ENCODE assay signal across 8 cellular contexts in the genomic region with DNA sequence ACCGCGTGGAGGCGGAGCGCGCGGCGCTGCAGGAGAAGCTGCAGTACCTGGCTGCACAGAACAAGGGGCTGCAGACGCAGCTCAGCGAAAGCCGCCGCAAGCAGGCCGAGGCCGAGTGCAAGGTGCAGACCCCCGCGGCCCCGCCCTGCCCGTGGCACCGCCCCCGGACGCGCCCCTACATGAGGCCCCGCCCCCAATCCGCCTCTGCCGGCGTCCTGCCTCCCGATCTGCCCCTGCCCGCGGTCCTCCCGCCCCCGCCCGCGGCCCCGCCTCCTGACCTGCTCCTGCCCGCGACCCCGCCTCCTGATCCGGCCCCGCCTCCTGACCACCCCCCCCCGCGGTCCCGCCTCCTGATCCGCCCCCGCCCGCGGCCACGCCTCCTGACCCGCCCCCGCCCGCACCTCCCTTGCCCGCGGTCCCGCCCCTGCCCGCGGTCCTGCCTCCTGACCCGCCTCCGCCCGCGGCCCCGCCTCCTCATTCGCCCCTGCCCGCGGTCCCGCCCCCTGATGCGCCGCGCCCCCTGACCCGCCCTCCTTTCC. TPM values are rescaled to one million over a fixed set of nuclear protein-coding genes. Genes with fewer than 3 reads are reported as not detected.
DNase-seq lines count a peak whose midpoint lies in the region; ATAC-seq and TF ChIP-seq lines count a peak whose summit lies in the region.

No MANE protein-coding gene starts in this region.

- H3K4me3 ChIP-seq in DOHH2 (ENCODE audit: low read length) (no peak overlapping the region), iPS-18a (ENCODE audit: low read length) (peak overlapping the region; percentile 44), uterus (no peak overlapping the region)

- H3K79me2 ChIP-seq in DOHH2 (ENCODE audit: control insufficient read depth, low read length), result no peaks in the 10 kb centered on the region

- no peaks in the 10 kb centered on the region for H4K20me1 ChIP-seq in DOHH2 (ENCODE audit: control insufficient read depth, insufficient read depth, low read depth, low read length)

- H3K9me3 Mint-ChIP-seq in T-cell, result no peaks in the 10 kb centered on the region
- no peaks in the 10 kb centered on the region for H3K9me3 Mint-ChIP-seq in activated naive CD8-positive, alpha-beta T cell treated with anti-CD3 and anti-CD28 coated beads, Interleukin-2, amount 50 U/mL, for 24 hours

- no peak overlapping the region for H3K9ac ChIP-seq in iPS-18a (ENCODE audit: low read length)

- H3K4me1 ChIP-seq in DOHH2 (ENCODE audit: control insufficient read depth, low read length) (peaks cover 15% of the 10 kb centered on the region), iPS-18a (ENCODE audit: control insufficient read depth, low read depth, low read length) (peaks cover 8% of the 10 kb centered on the region), uterus (no peaks in the 10 kb centered on the region)

- intact Hi-C loops in uterus (cut with DNase I; ENCODE audit: low total_unique reads), result no loop called here

- H3K27me3 Mint-ChIP-seq in T-cell, result peaks cover 5 to 21% of the 10 kb centered on the region in 2 donors
- H3K27me3 Mint-ChIP-seq in activated naive CD8-positive, alpha-beta T cell treated with anti-CD3 and anti-CD28 coated beads, Interleukin-2, amount 50 U/mL, for 24 hours, result peaks cover 40% of the 10 kb centered on the region

- H3K4me3 Mint-ChIP-seq in T-cell, result peak overlapping the region; percentile 49 to 64 (median 63)
- no peak overlapping the region for H3K4me3 Mint-ChIP-seq in activated naive CD8-positive, alpha-beta T cell treated with anti-CD3 and anti-CD28 coated beads, Interleukin-2, amount 50 U/mL, for 24 hours

- H3K4me2 ChIP-seq in DOHH2 (ENCODE audit: low read length), result peak overlapping the region; percentile 33; the same call in 1 of the 2 replicates

- H3K27ac Mint-ChIP-seq in T-cell, result no peak overlapping the region
- no peak overlapping the region for H3K27ac Mint-ChIP-seq in activated naive CD8-positive, alpha-beta T cell treated with anti-CD3 and anti-CD28 coated beads, Interleukin-2, amount 50 U/mL, for 24 hours

- peak; percentile 60 to 73 (median 69) for ATAC-seq in T-cell (replicated peaks in 1 of 4)
- ATAC-seq in activated naive CD8-positive, alpha-beta T cell treated with anti-CD3 and anti-CD28 coated beads, Interleukin-2, amount 50 U/mL, for 24 hours, result peak; percentile 29

- H3K27ac ChIP-seq in DOHH2 (ENCODE audit: low read depth, low read length) (no peak overlapping the region), iPS-18a (ENCODE audit: low read length) (no peak overlapping the region), uterus (no peak overlapping the region)

- H3F3A ChIP-seq in DOHH2 (ENCODE audit: control insufficient read depth, insufficient read depth), result no peaks in the 10 kb centered on the region

- POLR2A ChIA-PET in T-cell (lab: Charles Lee), result interaction anchor here (0.6 to 1.0 kb wide), 2 partner anchors 10 to 58 kb away, joined by 3 to 6 read pairs; no protein-coding TSS in a partner anchor

- H3K36me3 ChIP-seq in DOHH2 (ENCODE audit: control insufficient read depth, low read length) (no peaks in the 10 kb centered on the region), iPS-18a (ENCODE audit: control insufficient read depth, low read depth, low read length) (no peaks in the 10 kb centered on the region), uterus (no peaks in the 10 kb centered on the region)

- H3K36me3 Mint-ChIP-seq in T-cell, result no peaks in the 10 kb centered on the region
- no peaks in the 10 kb centered on the region for H3K36me3 Mint-ChIP-seq in activated naive CD8-positive, alpha-beta T cell treated with anti-CD3 and anti-CD28 coated beads, Interleukin-2, amount 50 U/mL, for 24 hours (ENCODE audit: low read depth)

- no peaks in the 10 kb centered on the region for H3K9me2 ChIP-seq in DOHH2 (replicated peaks; ENCODE audit: control insufficient read depth, low read length)

- peaks cover 11 to 29% (median 16%) of the 10 kb centered on the region in 3 donors for H3K4me1 Mint-ChIP-seq in T-cell
- H3K4me1 Mint-ChIP-seq in activated naive CD8-positive, alpha-beta T cell treated with anti-CD3 and anti-CD28 coated beads, Interleukin-2, amount 50 U/mL, for 24 hours, result peaks cover 11% of the 10 kb centered on the region

- CTCF ChIA-PET in T-cell (lab: Charles Lee), result interaction anchor here (0.6 to 1.1 kb wide), 3 partner anchors 21 to 233 kb away, joined by 3 to 4 read pairs (median 3); a partner anchor contains a TSS

- H3K9me3 ChIP-seq in DOHH2 (ENCODE audit: control insufficient read depth, insufficient read depth, low read length) (no peaks in the 10 kb centered on the region), iPS-18a (ENCODE audit: control insufficient read depth, low read depth, low read length) (no peaks in the 10 kb centered on the region), uterus (no peaks in the 10 kb centered on the region)

- DNase-seq in T-cell (peak; percentile 42 to 77 (median 65)), NCI-H82 treated with DMSO at 0.1 percent for 48 hours (lab: John Stamatoyannopoulos, UW; ENCODE audit: unreplicated experiment) (no peak), uterus (no peak), NCI-H2227 (lab: John Stamatoyannopoulos, UW; ENCODE audit: unreplicated experiment) (no peak)
- DNase-seq in activated naive CD8-positive, alpha-beta T cell treated with anti-CD3 and anti-CD28 coated beads, Interleukin-2, amount 50 U/mL, for 24 hours, result peak; percentile 76
- peak; percentile 48 to 77 for DNase-seq in stimulated activated CD4-positive, alpha-beta T cell treated with anti-CD3 and anti-CD28 coated beads, Interleukin-2, amount 100 ng/mL, for 48 hours

- H3K27me3 ChIP-seq in DOHH2 (ENCODE audit: control insufficient read depth, low read length), result peaks cover 26% of the 10 kb centered on the region
- peaks cover 46% of the 10 kb centered on the region for H3K27me3 ChIP-seq in iPS-18a (ENCODE audit: control insufficient read depth, insufficient read depth, low read length)
- H3K27me3 ChIP-seq in uterus, result no peaks in the 10 kb centered on the region

- no peak for TF ChIP-seq POLR2A in uterus (IDR thresholded peaks at IDR 0.05)

- no peak for TF ChIP-seq CTCF in DOHH2 (IDR thresholded peaks at IDR 0.05; ENCODE audit: low read depth, low read length, poor library complexity, severe bottlenecking)
- no peak for TF ChIP-seq CTCF in uterus (IDR thresholded peaks at IDR 0.05)

RNA-seq across cellular contexts. Expression of a gene that starts 11.7 kb away (rescaled TPM):
- total RNA-seq in T-cell, result under 1 TPM; 0.28 to 0.85 (median 0.36) TPM
- under 1 TPM in 2 of 4 donors, not detected in 2; 0.35 to 0.85 TPM for total RNA-seq in uterus

RNA-seq across cellular contexts. Expression of a gene that starts 25.8 kb away (rescaled TPM):
- total RNA-seq in T-cell (under 1 TPM in 1 of 5 donors, not detected in 4; 0.06 TPM), uterus (1 to 10 TPM in 1 of 4 donors, under 1 TPM in 1, not detected in 2; 0.15 to 2.1 TPM)

RNA-seq across cellular contexts. Expression of a gene that starts 32.5 kb away (rescaled TPM):
- total RNA-seq in T-cell (10 to 100 TPM in 4 of 5 donors, 1 to 10 TPM in 1; 9.6 to 15.1 (median 13.7) TPM), uterus (10 to 100 TPM in 3 of 4 donors, 1 to 10 TPM in 1; 9.1 to 14.9 (median 12.4) TPM)

RNA-seq across cellular contexts. Expression of a gene that starts 41.2 kb away (rescaled TPM):
- total RNA-seq in T-cell (10 to 100 TPM; 68.1 to 93.1 (median 73.5) TPM), uterus (10 to 100 TPM in 2 of 4 donors, 1 to 10 TPM in 1, under 1 TPM in 1; 0.59 to 40.2 (median 9.4) TPM)

RNA-seq across cellular contexts. Expression of a gene that starts 52.1 kb away (rescaled TPM):
- total RNA-seq in T-cell, result 1 to 10 TPM in 3 of 5 donors, under 1 TPM in 2; 0.76 to 4.5 (median 1.3) TPM
- total RNA-seq in uterus, result 1 to 10 TPM in 1 of 4 donors, not detected in 3; 5.2 TPM

Comparison
In these comparisons a context has a peak if more than half of its experiments do, and no peak if none do; other contexts are left out.
1. DNase-seq: peak in T-cell (34 of 34), activated naive CD8-positive, alpha-beta T cell treated with anti-CD3 and anti-CD28 coated beads, Interleukin-2, amount 50 U/mL, for 24 hours (single experiment) and stimulated activated CD4-positive, alpha-beta T cell treated with anti-CD3 and anti-CD28 coated beads, Interleukin-2, amount 100 ng/mL, for 48 hours (2 of 2); none in NCI-H82 treated with DMSO at 0.1 percent for 48 hours (single experiment), uterus (0 of 2) and NCI-H2227 (single experiment).